Comparison of ENCODE assay signal across 8 cellular contexts in genomic region chr19:51704601-51705000, GRCh38. TPM values are rescaled to one million over a fixed set of nuclear protein-coding genes. Genes with fewer than 3 reads are reported as not detected.
DNase-seq lines count a peak whose midpoint lies in the region; ATAC-seq and TF ChIP-seq lines count a peak whose summit lies in the region.

No MANE protein-coding gene starts in this region.

- H3K4me1 ChIP-seq in iPS-18a (ENCODE audit: control insufficient read depth, low read depth, low read length) = peaks cover 8% of the 10 kb centered on the region

- H3K4me3 Mint-ChIP-seq in HFFc6 = peak overlapping the region; percentile 89
- peak overlapping the region; percentile 91 for H3K4me3 Mint-ChIP-seq in activated naive CD8-positive, alpha-beta T cell
- H3K4me3 Mint-ChIP-seq in stimulated activated effector memory CD8-positive, alpha-beta T cell treated with anti-CD3 and anti-CD28 coated beads, Interleukin-12 subunit alpha, Interleukin-12 subunit beta, amount 100 ng/mL, for 72 hours = peak overlapping the region; percentile 79

- peaks cover 6% of the 10 kb centered on the region for H3K27me3 ChIP-seq in iPS-18a (ENCODE audit: control insufficient read depth, insufficient read depth, low read length)

- H3K9ac ChIP-seq in iPS-18a (ENCODE audit: low read length) = peak overlapping the region; percentile 59

- no peak for TF ChIP-seq CTCF in HFFc6 (IDR thresholded peaks at IDR 0.05)

- peaks cover 48% of the 10 kb centered on the region for H3K4me1 Mint-ChIP-seq in HFFc6 (ENCODE audit: low read depth)
- peaks cover 25% of the 10 kb centered on the region for H3K4me1 Mint-ChIP-seq in activated naive CD8-positive, alpha-beta T cell (ENCODE audit: low read depth)
- peaks cover 36% of the 10 kb centered on the region for H3K4me1 Mint-ChIP-seq in stimulated activated effector memory CD8-positive, alpha-beta T cell treated with anti-CD3 and anti-CD28 coated beads, Interleukin-12 subunit alpha, Interleukin-12 subunit beta, amount 100 ng/mL, for 72 hours

- DNase-seq in HFFc6 (no peak), NCI-H128 (lab: John Stamatoyannopoulos, UW; ENCODE audit: unreplicated experiment) (no peak), C1 segment of cervical spinal cord (lab: John Stamatoyannopoulos, UW) (no peak), COR-L47 (lab: John Stamatoyannopoulos, UW) (no peak)
- no peak for DNase-seq in stimulated activated effector memory CD8-positive, alpha-beta T cell treated with anti-CD3 and anti-CD28 coated beads, Interleukin-12 subunit alpha, Interleukin-12 subunit beta, amount 100 ng/mL, for 72 hours (ENCODE audit: low spot score in 2 of 2)

- H3K27ac ChIP-seq in iPS-18a (ENCODE audit: low read length) = no peak overlapping the region

- no peak for ATAC-seq in stimulated activated effector memory CD8-positive, alpha-beta T cell treated with anti-CD3 and anti-CD28 coated beads, Interleukin-12 subunit alpha, Interleukin-12 subunit beta, amount 100 ng/mL, for 72 hours
- ATAC-seq in HG02678 (IDR thresholded peaks at IDR 0.05; ENCODE audit: unreplicated experiment) = no peak

- peaks cover 81% of the 10 kb centered on the region for H3K36me3 Mint-ChIP-seq in HFFc6 (ENCODE audit: low read depth)
- peaks cover 12% of the 10 kb centered on the region for H3K36me3 Mint-ChIP-seq in activated naive CD8-positive, alpha-beta T cell
- H3K36me3 Mint-ChIP-seq in stimulated activated effector memory CD8-positive, alpha-beta T cell treated with anti-CD3 and anti-CD28 coated beads, Interleukin-12 subunit alpha, Interleukin-12 subunit beta, amount 100 ng/mL, for 72 hours = peaks cover 29% of the 10 kb centered on the region

- peak overlapping the region; percentile 82 for H3K27ac Mint-ChIP-seq in HFFc6
- peak overlapping the region; percentile 90 for H3K27ac Mint-ChIP-seq in activated naive CD8-positive, alpha-beta T cell
- peak overlapping the region; percentile 93 for H3K27ac Mint-ChIP-seq in stimulated activated effector memory CD8-positive, alpha-beta T cell treated with anti-CD3 and anti-CD28 coated beads, Interleukin-12 subunit alpha, Interleukin-12 subunit beta, amount 100 ng/mL, for 72 hours

- no peaks in the 10 kb centered on the region for H3K9me3 Mint-ChIP-seq in HFFc6
- no peaks in the 10 kb centered on the region for H3K9me3 Mint-ChIP-seq in activated naive CD8-positive, alpha-beta T cell (ENCODE audit: low read depth)
- no peaks in the 10 kb centered on the region for H3K9me3 Mint-ChIP-seq in stimulated activated effector memory CD8-positive, alpha-beta T cell treated with anti-CD3 and anti-CD28 coated beads, Interleukin-12 subunit alpha, Interleukin-12 subunit beta, amount 100 ng/mL, for 72 hours

- no peaks in the 10 kb centered on the region for H3K36me3 ChIP-seq in iPS-18a (ENCODE audit: control insufficient read depth, low read depth, low read length)

- H3K27me3 Mint-ChIP-seq in HFFc6 (ENCODE audit: insufficient read depth) = peaks cover 4% of the 10 kb centered on the region
- H3K27me3 Mint-ChIP-seq in activated naive CD8-positive, alpha-beta T cell = no peaks in the 10 kb centered on the region

- H3K9me3 ChIP-seq in iPS-18a (ENCODE audit: control insufficient read depth, low read depth, low read length) = no peaks in the 10 kb centered on the region

- H3K4me3 ChIP-seq in iPS-18a (ENCODE audit: low read length) = peak overlapping the region; percentile 77

RNA-seq across cellular contexts. Expression of gene SPACA6, which starts 11.5 kb away (rescaled TPM):
- total RNA-seq in HFFc6 (2021; fragmentation: NEBNext Ultra II Directional; extraction: Animal tissue kit (Norgen Biotek cat#: 25700)) = 10 to 100 TPM; 12.2 to 14.9 (median 13.3) TPM

RNA-seq across cellular contexts. Expression of gene HAS1, which starts 19.2 kb away (rescaled TPM):
- total RNA-seq in HFFc6 (2021; fragmentation: NEBNext Ultra II Directional; extraction: Animal tissue kit (Norgen Biotek cat#: 25700)) = not detected

RNA-seq across cellular contexts. Expression of gene FPR1, which starts 47.1 kb away (rescaled TPM):
- total RNA-seq in HFFc6 (2021; fragmentation: NEBNext Ultra II Directional; extraction: Animal tissue kit (Norgen Biotek cat#: 25700)) = under 1 TPM in 5 of 6 experiments, not detected in 1; 0.26 to 0.53 (median 0.34) TPM

RNA-seq across cellular contexts. Expression of gene FPR2, which starts 56.4 kb away (rescaled TPM):
- not detected for total RNA-seq in HFFc6 (2021; fragmentation: NEBNext Ultra II Directional; extraction: Animal tissue kit (Norgen Biotek cat#: 25700))

RNA-seq across cellular contexts. Expression of gene SIGLEC14, which starts 58.0 kb away (rescaled TPM):
- not detected for total RNA-seq in HFFc6 (2021; fragmentation: NEBNext Ultra II Directional; extraction: Animal tissue kit (Norgen Biotek cat#: 25700))
